Comparison of ENCODE assay signal across 24 cellular contexts in genomic region chr3:112010631-112011030, GRCh38. TPM values are rescaled to one million over a fixed set of nuclear protein-coding genes. Genes with fewer than 3 reads are reported as not detected.
DNase-seq lines count a peak whose midpoint lies in the region; ATAC-seq and TF ChIP-seq lines count a peak whose summit lies in the region.
"Had no signal": no experiment of that assay in that cellular context is flagged by ENCODE, and none has a peak within 500 bp of the region (broad histone marks: within the 10 kb centered on the region; RNA-seq: fewer than 3 reads in every experiment).

No MANE protein-coding gene starts in this region.

- peaks cover 7 to 21% (median 16%) of the 10 kb centered on the region in 4 donors for H3K4me1 ChIP-seq in esophagus muscularis mucosa
- H3K4me1 ChIP-seq: vagina had no signal

- intact Hi-C loops in esophagus muscularis mucosa (cut with DNase I), result no loop called here

- TF ChIP-seq CTCF in esophagus muscularis mucosa (IDR thresholded peaks at IDR 0.05), result no peak
- no peak for TF ChIP-seq CTCF in type B pancreatic cell (conservative IDR thresholded peaks at IDR 0.05)
- no peak for TF ChIP-seq CTCF in progenitor cell of endocrine pancreas (IDR thresholded peaks at IDR 0.05; ENCODE audit: unreplicated experiment)

- H3K27ac ChIP-seq in esophagus muscularis mucosa (replicated peaks in 1 of 4), result no peak overlapping the region
- H3K27ac ChIP-seq: vagina had no signal

- no peak for DNase-seq in activated naive CD4-positive, alpha-beta T cell treated with anti-CD3 and anti-CD28 coated beads, Interleukin-2, amount 50 U/mL, for 16 hours
- peak; percentile 54 for DNase-seq in NCI-H446 treated with DMSO at 0.1 percent for 48 hours (lab: John Stamatoyannopoulos, UW)
- peak; percentile 66 for DNase-seq in esophagus muscularis mucosa (ENCODE audit: extremely low spot score)
- DNase-seq in type B pancreatic cell (ENCODE audit: extremely low spot score, unreplicated experiment), result no peak
- no peak for DNase-seq in progenitor cell of endocrine pancreas (ENCODE audit: low spot score, unreplicated experiment)
- DNase-seq: activated CD4-positive, CD25-positive, alpha-beta regulatory T cell; activated CD8-positive, alpha-beta memory T cell treated with anti-CD3 and anti-CD28 coated beads, Interleukin-2, amount 10 ng/mL, durations not matched to agents 7 days and 5 days; activated gamma-delta T cell; cortex of kidney; Karpas-422; naive thymus-derived CD8-positive, alpha-beta T cell; NCI-H2029 had no signal

- peak overlapping the region; percentile 69 for H3K27ac Mint-ChIP-seq in activated naive CD4-positive, alpha-beta T cell treated with anti-CD3 and anti-CD28 coated beads, Interleukin-2, amount 50 U/mL, for 24 hours
- H3K27ac Mint-ChIP-seq in type B pancreatic cell (peak overlapping the region; percentile 20), progenitor cell of endocrine pancreas (no peak overlapping the region)
- H3K27ac Mint-ChIP-seq: activated CD8-positive, alpha-beta memory T cell treated with anti-CD3 and anti-CD28 coated beads, Interleukin-2, amount 10 ng/mL, durations not matched to agents 7 days and 5 days; naive thymus-derived CD8-positive, alpha-beta T cell; stimulated activated naive CD8-positive, alpha-beta T cell treated with anti-CD3 and anti-CD28 coated beads, Interleukin-15, Interleukin-2, amounts not matched to agents 100 ng/mL and 50 ng/mL, for 24 hours had no signal

- ATAC-seq in HG02759 (IDR thresholded peaks at IDR 0.05; ENCODE audit: unreplicated experiment) (no peak), GM19467 (IDR thresholded peaks at IDR 0.05; ENCODE audit: unreplicated experiment) (no peak)
- ATAC-seq: activated CD8-positive, alpha-beta memory T cell treated with anti-CD3 and anti-CD28 coated beads, Interleukin-2, amount 10 ng/mL, durations not matched to agents 7 days and 5 days; naive thymus-derived CD8-positive, alpha-beta T cell; Right ventricle myocardium inferior had no signal

- no peaks in the 10 kb centered on the region for H3K36me3 ChIP-seq in esophagus muscularis mucosa
- H3K36me3 ChIP-seq: vagina had no signal

- H3K36me3 Mint-ChIP-seq in activated naive CD4-positive, alpha-beta T cell treated with anti-CD3 and anti-CD28 coated beads, Interleukin-2, amount 50 U/mL, for 24 hours, result no peaks in the 10 kb centered on the region
- H3K36me3 Mint-ChIP-seq in type B pancreatic cell (no peaks in the 10 kb centered on the region), progenitor cell of endocrine pancreas (ENCODE audit: insufficient read depth) (no peaks in the 10 kb centered on the region)
- H3K36me3 Mint-ChIP-seq: activated CD8-positive, alpha-beta memory T cell treated with anti-CD3 and anti-CD28 coated beads, Interleukin-2, amount 10 ng/mL, durations not matched to agents 7 days and 5 days; naive thymus-derived CD8-positive, alpha-beta T cell had no signal

- H3K4me1 Mint-ChIP-seq in activated naive CD4-positive, alpha-beta T cell treated with anti-CD3 and anti-CD28 coated beads, Interleukin-2, amount 50 U/mL, for 24 hours, result peaks cover 20% of the 10 kb centered on the region
- H3K4me1 Mint-ChIP-seq in type B pancreatic cell (ENCODE audit: unreplicated experiment), result peaks cover 23% of the 10 kb centered on the region
- H3K4me1 Mint-ChIP-seq in progenitor cell of endocrine pancreas (ENCODE audit: low read depth), result peaks cover 2% of the 10 kb centered on the region

- no peaks in the 10 kb centered on the region for H3K27me3 Mint-ChIP-seq in activated naive CD4-positive, alpha-beta T cell treated with anti-CD3 and anti-CD28 coated beads, Interleukin-2, amount 50 U/mL, for 24 hours
- H3K27me3 Mint-ChIP-seq in type B pancreatic cell (no peaks in the 10 kb centered on the region), progenitor cell of endocrine pancreas (no peaks in the 10 kb centered on the region)
- H3K27me3 Mint-ChIP-seq: activated CD8-positive, alpha-beta memory T cell treated with anti-CD3 and anti-CD28 coated beads, Interleukin-2, amount 10 ng/mL, durations not matched to agents 7 days and 5 days; naive thymus-derived CD8-positive, alpha-beta T cell; stimulated activated naive CD8-positive, alpha-beta T cell treated with anti-CD3 and anti-CD28 coated beads, Interleukin-15, Interleukin-2, amounts not matched to agents 100 ng/mL and 50 ng/mL, for 24 hours had no signal

- H3K4me3 Mint-ChIP-seq in activated naive CD4-positive, alpha-beta T cell treated with anti-CD3 and anti-CD28 coated beads, Interleukin-2, amount 50 U/mL, for 24 hours, result no peak overlapping the region
- H3K4me3 Mint-ChIP-seq in type B pancreatic cell, result no peak overlapping the region
- no peak overlapping the region for H3K4me3 Mint-ChIP-seq in progenitor cell of endocrine pancreas (ENCODE audit: low read depth)
- H3K4me3 Mint-ChIP-seq: activated CD8-positive, alpha-beta memory T cell treated with anti-CD3 and anti-CD28 coated beads, Interleukin-2, amount 10 ng/mL, durations not matched to agents 7 days and 5 days; naive thymus-derived CD8-positive, alpha-beta T cell; stimulated activated naive CD8-positive, alpha-beta T cell treated with anti-CD3 and anti-CD28 coated beads, Interleukin-15, Interleukin-2, amounts not matched to agents 100 ng/mL and 50 ng/mL, for 24 hours had no signal

- H3K4me3 ChIP-seq in esophagus muscularis mucosa, result no peak overlapping the region
- H3K4me3 ChIP-seq: vagina had no signal

- TF ChIP-seq EP300 in esophagus muscularis mucosa (IDR thresholded peaks at IDR 0.05), result no peak

- WGBS in esophagus muscularis mucosa, result 67% methylated on average over 3 of the region's 3 CpGs

- no peak for TF ChIP-seq POLR2A in esophagus muscularis mucosa (IDR thresholded peaks at IDR 0.05; ENCODE audit: low read depth)

- no peaks in the 10 kb centered on the region for H3K27me3 ChIP-seq in esophagus muscularis mucosa
- H3K27me3 ChIP-seq: vagina had no signal

- no peaks in the 10 kb centered on the region for H3K9me3 Mint-ChIP-seq in activated naive CD4-positive, alpha-beta T cell treated with anti-CD3 and anti-CD28 coated beads, Interleukin-2, amount 50 U/mL, for 24 hours
- peaks cover 4% of the 10 kb centered on the region for H3K9me3 Mint-ChIP-seq in type B pancreatic cell
- H3K9me3 Mint-ChIP-seq in progenitor cell of endocrine pancreas (ENCODE audit: low read depth), result no peaks in the 10 kb centered on the region
- H3K9me3 Mint-ChIP-seq: naive thymus-derived CD8-positive, alpha-beta T cell; stimulated activated naive CD8-positive, alpha-beta T cell treated with anti-CD3 and anti-CD28 coated beads, Interleukin-15, Interleukin-2, amounts not matched to agents 100 ng/mL and 50 ng/mL, for 24 hours had no signal

- no peaks in the 10 kb centered on the region for H3K9me3 ChIP-seq in esophagus muscularis mucosa
- H3K9me3 ChIP-seq: vagina had no signal

RNA-seq across cellular contexts. Expression of gene TAGLN3, which starts 11.9 kb away (rescaled TPM):
- 1 to 10 TPM in 2 of 4 donors, under 1 TPM in 2; 0.83 to 4.0 (median 1.3) TPM for total RNA-seq in esophagus muscularis mucosa
- total RNA-seq in type B pancreatic cell (ENCODE audit: low replicate concordance), result 4.8 and 14.8 TPM in 2 replicates
- 7.4 and 9.0 TPM in 2 replicates for total RNA-seq in progenitor cell of endocrine pancreas
- total RNA-seq: activated CD8-positive, alpha-beta memory T cell treated with anti-CD3 and anti-CD28 coated beads, Interleukin-2, amount 10 ng/mL, durations not matched to agents 7 days and 5 days; lung microvascular endothelial cell; naive thymus-derived CD8-positive, alpha-beta T cell; pulmonary artery endothelial cell; Right ventricle myocardium inferior had no signal

RNA-seq across cellular contexts. Expression of gene TMPRSS7, which starts 23.9 kb away (rescaled TPM):
- not detected for total RNA-seq in esophagus muscularis mucosa
- 0.48 TPM in 1 of 2 replicates, not detected in the other for total RNA-seq in type B pancreatic cell (ENCODE audit: low replicate concordance)
- not detected in 2 replicates for total RNA-seq in progenitor cell of endocrine pancreas
- total RNA-seq: activated CD8-positive, alpha-beta memory T cell treated with anti-CD3 and anti-CD28 coated beads, Interleukin-2, amount 10 ng/mL, durations not matched to agents 7 days and 5 days; astrocyte; Daoy; glomerular endothelial cell; lung microvascular endothelial cell; naive thymus-derived CD8-positive, alpha-beta T cell; pulmonary artery endothelial cell; Right ventricle myocardium inferior; T-helper 1 cell treated with Interleukin-12 subunit alpha and Interleukin-12 subunit beta and Interleukin-4 antibody, amounts not matched to agents 30 ng/mL and 1 ng/mL, for 36 hours; vagina had no signal

RNA-seq across cellular contexts. Expression of gene ABHD10, which starts 31.8 kb away (rescaled TPM):
- total RNA-seq in esophagus muscularis mucosa (10 to 100 TPM in 3 of 4 donors, 1 to 10 TPM in 1; 6.5 to 15.0 (median 12.2) TPM), type B pancreatic cell (ENCODE audit: low replicate concordance) (32.7 and 40.2 TPM in 2 replicates), progenitor cell of endocrine pancreas (29.2 and 31.9 TPM in 2 replicates)

Comparison
In these comparisons a context has a peak if more than half of its experiments do, and no peak if none do; other contexts are left out.
1. DNase-seq: peak in NCI-H446 treated with DMSO at 0.1 percent for 48 hours (single experiment) and esophagus muscularis mucosa (single experiment); none in activated naive CD4-positive, alpha-beta T cell treated with anti-CD3 and anti-CD28 coated beads, Interleukin-2, amount 50 U/mL, for 16 hours (single experiment), type B pancreatic cell (single experiment) and progenitor cell of endocrine pancreas (single experiment).